Comparison of ENCODE assay signal across 23 cellular contexts in the genomic region with DNA sequence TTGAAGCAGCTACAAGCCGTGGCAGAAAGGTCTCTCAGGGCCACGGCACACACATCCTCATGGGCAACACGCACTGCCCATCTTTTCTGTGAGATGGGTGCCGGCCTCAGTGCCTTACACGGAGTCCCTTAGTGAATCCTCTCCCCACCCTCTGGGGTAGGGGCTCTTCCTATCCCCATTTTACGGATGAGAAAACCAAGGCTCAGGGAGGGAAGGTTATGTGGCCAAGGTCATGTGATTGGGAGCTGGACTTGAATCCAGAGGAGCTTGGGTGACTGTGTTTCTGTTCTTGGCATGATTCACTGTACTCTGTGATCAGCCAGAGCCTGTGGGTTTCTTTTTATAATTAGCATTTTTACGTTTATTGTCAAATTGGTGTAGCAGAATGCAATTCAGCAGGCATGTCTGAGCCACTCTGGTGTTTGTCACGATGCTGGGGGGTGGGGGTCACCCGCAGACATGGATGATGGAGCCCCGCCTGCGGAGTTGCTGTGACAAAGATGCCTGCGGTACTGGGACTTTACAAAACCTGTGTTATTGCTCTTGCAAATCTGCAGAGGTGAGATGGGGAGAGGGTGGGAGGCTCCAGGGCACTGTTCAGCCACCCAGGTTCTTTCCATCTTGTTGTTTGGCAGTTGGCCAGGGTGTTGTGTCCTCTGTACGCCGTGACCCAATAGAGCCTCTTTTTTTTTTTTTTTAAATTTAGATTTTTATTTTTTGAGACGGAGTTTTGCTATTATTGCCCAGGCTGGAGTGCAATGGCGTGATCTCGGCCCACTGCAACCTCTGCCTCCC. TPM values are rescaled to one million over a fixed set of nuclear protein-coding genes. Genes with fewer than 3 reads are reported as not detected.
A peak's percentile ranks its signal among the peaks of the same experiment; 100 is the strongest.
DNase-seq lines count a peak whose midpoint lies in the region; ATAC-seq and TF ChIP-seq lines count a peak whose summit lies in the region.
"Had no signal": no experiment of that assay in that cellular context is flagged by ENCODE, and none has a peak within 500 bp of the region (broad histone marks: within the 10 kb centered on the region; RNA-seq: fewer than 3 reads in every experiment).

No MANE protein-coding gene starts in this region.

- DNase-seq in right cardiac atrium (peak in 2 of 3 donors; percentile 33 to 36), heart right ventricle (no peak), WERI-Rb-1 (no peak), left lobe of liver (ENCODE audit: low spot score) (no peak), NCI-H526 (lab: John Stamatoyannopoulos, UW) (no peak)
- no peak for DNase-seq in stimulated activated CD4-positive, alpha-beta T cell treated with anti-CD3 and anti-CD28 coated beads, Interleukin-2, amount 100 ng/mL, for 48 hours
- DNase-seq: BE2C; CD4-positive, alpha-beta T cell; DND-41; HCEC 1CT; MV-4-11; NCI-H1417; NCI-H187 treated with DMSO at 0.1 percent for 48 hours; NCI-H2227 treated with DMSO at 0.1 percent for 48 hours; NCI-H510A; NCI-H748 treated with DMSO at 0.1 percent for 48 hours; Peyer's patch; T-helper 1 cell had no signal

- H3K36me3 ChIP-seq in heart right ventricle (peaks cover 0 to 19% (median 0%) of the 10 kb centered on the region in 9 donors), WERI-Rb-1 (peaks cover 78% of the 10 kb centered on the region)
- H3K36me3 ChIP-seq: BE2C, SJSA1 had no signal

- H3K27ac ChIP-seq in right cardiac atrium (ENCODE audit: low read length): no peak overlapping the region
- H3K27ac ChIP-seq in heart right ventricle: no peak overlapping the region
- peak overlapping the region; percentile 96 for H3K27ac ChIP-seq in WERI-Rb-1
- H3K27ac ChIP-seq: HL-60, Peyer's patch, SJSA1 had no signal

- H3K27me3 ChIP-seq in right cardiac atrium (ENCODE audit: control insufficient read depth, insufficient read depth): no peaks in the 10 kb centered on the region
- H3K27me3 ChIP-seq in heart right ventricle: peaks cover 0 to 19% (median 0%) of the 10 kb centered on the region in 7 donors
- H3K27me3 ChIP-seq in WERI-Rb-1 (ENCODE audit: insufficient read depth, low read depth, severe bottlenecking): no peaks in the 10 kb centered on the region

- WGBS in right cardiac atrium: 85% methylated on average over 17 of the region's 17 CpGs
- WGBS in heart right ventricle, 2 donors: 82 to 85% methylated on average over 17 of the region's 17 CpGs

- H3K4me3 ChIP-seq in right cardiac atrium (ENCODE audit: low read length) (no peak overlapping the region), heart right ventricle (no peak overlapping the region), WERI-Rb-1 (ENCODE audit: low read depth, low read length) (no peak overlapping the region)
- H3K4me3 ChIP-seq: GM23338, Peyer's patch, SJSA1 had no signal

- TF ChIP-seq CTCF in heart right ventricle (IDR thresholded peaks at IDR 0.05) (no peak), WERI-Rb-1 (IDR thresholded peaks at IDR 0.05; ENCODE audit: low read depth, low read length) (no peak)

- H3K4me1 ChIP-seq in right cardiac atrium (ENCODE audit: control insufficient read depth, insufficient read depth, low read length) (peaks cover 4% of the 10 kb centered on the region), heart right ventricle (peaks cover 0 to 42% (median 30%) of the 10 kb centered on the region in 9 donors)
- H3K4me1 ChIP-seq: BE2C had no signal

- H3K9me3 ChIP-seq in right cardiac atrium (ENCODE audit: control insufficient read depth, low read length): no peaks in the 10 kb centered on the region
- no peaks in the 10 kb centered on the region for H3K9me3 ChIP-seq in heart right ventricle
- H3K9me3 ChIP-seq in WERI-Rb-1 (ENCODE audit: severe bottlenecking): no peaks in the 10 kb centered on the region
- H3K9me3 ChIP-seq: BE2C, Peyer's patch, SJSA1 had no signal

- intact Hi-C loops in right cardiac atrium (cut with DNase I): no loop called here
- intact Hi-C loops in heart right ventricle (cut with DNase I): no loop called here

- ATAC-seq in right cardiac atrium (no peak), heart right ventricle (no peak), left lobe of liver (peak; percentile 20), GM19467 (IDR thresholded peaks at IDR 0.05; ENCODE audit: unreplicated experiment) (no peak)
- ATAC-seq: GM23338 had no signal

RNA-seq across cellular contexts. Expression of a gene that starts 4.5 kb away (rescaled TPM):
- total RNA-seq in right cardiac atrium (100 to 1,000 TPM in 1 of 4 donors, 10 to 100 TPM in 3; 74.3 to 134 (median 87.1) TPM), heart right ventricle (10 to 100 TPM; 33.1 to 70.5 (median 41.5) TPM), left lobe of liver (4.5 TPM)
- polyA plus RNA-seq in right cardiac atrium (89.1 TPM), heart right ventricle (10 to 100 TPM; 24.5 to 60.5 TPM)

RNA-seq across cellular contexts. Expression of a gene that starts 6.7 kb away (rescaled TPM):
- total RNA-seq in right cardiac atrium (1 to 10 TPM; 3.9 to 7.0 (median 5.0) TPM), heart right ventricle (10 to 100 TPM in 1 of 10 donors, 1 to 10 TPM in 9; 2.8 to 13.1 (median 4.8) TPM), left lobe of liver (564 TPM)
- polyA plus RNA-seq in right cardiac atrium (1.5 TPM), heart right ventricle (1 to 10 TPM; 1.4 to 3.5 TPM)
- total RNA-seq: A673; CD4-positive, alpha-beta T cell; SJSA1 had no signal

RNA-seq across cellular contexts. Expression of a gene that starts 34.7 kb away (rescaled TPM):
- total RNA-seq in right cardiac atrium (10 to 100 TPM; 27.9 to 37.4 (median 32.7) TPM), heart right ventricle (10 to 100 TPM; 19.5 to 49.4 (median 30.3) TPM), left lobe of liver (17.8 TPM)
- polyA plus RNA-seq in right cardiac atrium (32.0 TPM), heart right ventricle (10 to 100 TPM; 38.7 to 40.9 TPM)

Comparison
In these comparisons a context has a peak if more than half of its experiments do, and no peak if none do; other contexts are left out.
1. DNase-seq: peak in right cardiac atrium (2 of 3); none in heart right ventricle (0 of 2), WERI-Rb-1 (single experiment), left lobe of liver (single experiment), stimulated activated CD4-positive, alpha-beta T cell treated with anti-CD3 and anti-CD28 coated beads, Interleukin-2, amount 100 ng/mL, for 48 hours (0 of 2) and NCI-H526 (0 of 2).
2. RNA of a gene that starts 6.7 kb away (total RNA-seq): 564 TPM in left lobe of liver (single experiment); 3.9 to 7.0 TPM in right cardiac atrium and 2.8 to 13.1 TPM in heart right ventricle; every median in the first group is over 10 times any median in the second.